In genomic region chr14:100677925-100678765, GRCh38 we compare ENCODE assay signal across 12 cellular contexts. TPM values are rescaled to one million over a fixed set of nuclear protein-coding genes. Genes with fewer than 3 reads are reported as not detected.
DNase-seq lines count a peak whose midpoint lies in the region; ATAC-seq and TF ChIP-seq lines count a peak whose summit lies in the region.
"Had no signal": no experiment of that assay in that cellular context is flagged by ENCODE, and none has a peak within 500 bp of the region (broad histone marks: within the 10 kb centered on the region; RNA-seq: fewer than 3 reads in every experiment).

No MANE protein-coding gene starts in this region.

- intact Hi-C loops in Right ventricle myocardium superior (cut with DNase I) = no loop called here
- intact Hi-C loops in cardiac septum (cut with DNase I) = no loop called here
- intact Hi-C loops in colonic mucosa (cut with DNase I) = no loop called here
- intact Hi-C loops in lower lobe of right lung (cut with DNase I) = no loop called here
- intact Hi-C loops in vagina (cut with DNase I) = no loop called here

- H3K27ac ChIP-seq in colonic mucosa (peak overlapping the region; percentile 27), lower lobe of right lung (peak overlapping the region; percentile 54), vagina (peak overlapping the region; percentile 93)

- TF ChIP-seq CTCF in colonic mucosa (IDR thresholded peaks at IDR 0.05) (no peak), lower lobe of right lung (IDR thresholded peaks at IDR 0.05) (no peak), vagina (IDR thresholded peaks at IDR 0.05) (no peak)

- ATAC-seq in Right ventricle myocardium superior (ENCODE audit: poor library complexity) (peak; percentile 77), lower lobe of right lung (peak; percentile 14 to 23), GM18873 (IDR thresholded peaks at IDR 0.05; ENCODE audit: low FRiP score, unreplicated experiment) (no peak)

- peak; percentile 92 for DNase-seq in Right ventricle myocardium superior
- DNase-seq in cardiac septum (ENCODE audit: low spot score) = no peak
- peak; percentile 73 for DNase-seq in colonic mucosa
- no peak for DNase-seq in lower lobe of right lung
- no peak for DNase-seq in vagina (ENCODE audit: extremely low spot score in 2 of 2)
- no peak for DNase-seq in activated effector memory CD4-positive, alpha-beta T cell treated with Interleukin-2 at 50 U/mL for 16 hours
- no peak for DNase-seq in effector CD4-positive, alpha-beta T cell
- DNase-seq: activated CD4-positive, alpha-beta T cell treated with anti-CD3 and anti-CD28 coated beads, Interleukin-2, amount 50 U/mL, for 1 hour; CD4-positive, CD25-positive, alpha-beta regulatory T cell; stimulated activated CD4-positive, alpha-beta T cell treated with anti-CD3 and anti-CD28 coated beads, Interleukin-4, amount 100 ng/mL, for 24 hours had no signal

- TF ChIP-seq POLR2A in vagina (IDR thresholded peaks at IDR 0.05) = no peak

- H3K27me3 ChIP-seq in colonic mucosa = no peaks in the 10 kb centered on the region
- H3K27me3 ChIP-seq in lower lobe of right lung (ENCODE audit: low read depth) = peaks cover 7% of the 10 kb centered on the region
- no peaks in the 10 kb centered on the region for H3K27me3 ChIP-seq in vagina

- H3K9ac ChIP-seq in colonic mucosa (ENCODE audit: low read depth in 2 of 2, low read length in 2 of 2) = peak overlapping the region; percentile 31 to 38

- H3K4me3 ChIP-seq in colonic mucosa (no peak overlapping the region), lower lobe of right lung (no peak overlapping the region), vagina (no peak overlapping the region)

- H3K4me1 ChIP-seq in colonic mucosa = peaks cover 13% of the 10 kb centered on the region
- peaks cover 36% of the 10 kb centered on the region for H3K4me1 ChIP-seq in lower lobe of right lung
- peaks cover 57% of the 10 kb centered on the region for H3K4me1 ChIP-seq in vagina

- H3K9me3 ChIP-seq in colonic mucosa (no peaks in the 10 kb centered on the region), lower lobe of right lung (no peaks in the 10 kb centered on the region), vagina (no peaks in the 10 kb centered on the region)

- no peaks in the 10 kb centered on the region for H3K36me3 ChIP-seq in colonic mucosa
- no peaks in the 10 kb centered on the region for H3K36me3 ChIP-seq in lower lobe of right lung
- H3K36me3 ChIP-seq in vagina = no peaks in the 10 kb centered on the region

RNA-seq across cellular contexts. Expression of gene DLK1, which starts 48.5 kb away (rescaled TPM):
- total RNA-seq in Right ventricle myocardium superior (22.8 TPM), cardiac septum (1.2 TPM), colonic mucosa (1 to 10 TPM in 1 of 2 donors, not detected in 1; 2.2 TPM), lower lobe of right lung (not detected), vagina (8.6 TPM)
- total RNA-seq: CD4-positive, CD25-positive, alpha-beta regulatory T cell; epithelial cell of proximal tubule had no signal

Comparison
In these comparisons a context has a peak if more than half of its experiments do, and no peak if none do; other contexts are left out.
1. DNase-seq: peak in Right ventricle myocardium superior (single experiment) and colonic mucosa (single experiment); none in cardiac septum (single experiment), lower lobe of right lung (single experiment), vagina (0 of 2), activated effector memory CD4-positive, alpha-beta T cell treated with Interleukin-2 at 50 U/mL for 16 hours (single experiment) and effector CD4-positive, alpha-beta T cell (single experiment).
2. H3K27ac ChIP-seq: peak in every context shown above with its lines; median percentile 93 in vagina; 54 in lower lobe of right lung; 27 in colonic mucosa.